30 cellular contexts compared by ENCODE assay signal in genomic region chr1:219900201-219900600, GRCh38. TPM values are rescaled to one million over a fixed set of nuclear protein-coding genes. Genes with fewer than 3 reads are reported as not detected.
A peak's percentile ranks its signal among the peaks of the same experiment; 100 is the strongest.
DNase-seq lines count a peak whose midpoint lies in the region; ATAC-seq and TF ChIP-seq lines count a peak whose summit lies in the region.
"Had no signal": no experiment of that assay in that cellular context is flagged by ENCODE, and none has a peak within 500 bp of the region (broad histone marks: within the 10 kb centered on the region; RNA-seq: fewer than 3 reads in every experiment).

No MANE protein-coding gene starts in this region.

- H3K9me3 ChIP-seq in left ventricle myocardium inferior (replicated peaks): peaks cover 8% of the 10 kb centered on the region
- H3K9me3 ChIP-seq in GM23248 (ENCODE audit: low read depth): no peaks in the 10 kb centered on the region
- H3K9me3 ChIP-seq: prostate gland, tibial artery had no signal

- H3K27me3 ChIP-seq in left ventricle myocardium inferior (ENCODE audit: low read depth) (peaks cover 7% of the 10 kb centered on the region), GM23248 (replicated peaks; ENCODE audit: insufficient read depth) (no peaks in the 10 kb centered on the region)
- H3K27me3 ChIP-seq: dorsolateral prefrontal cortex, tibial artery had no signal

- no peak overlapping the region for H3K9ac ChIP-seq in GM23248

- TF ChIP-seq CTCF in left ventricle myocardium inferior (IDR thresholded peaks at IDR 0.05; ENCODE audit: borderline replicate concordance) (no peak), choroid plexus epithelial cell (conservative IDR thresholded peaks at IDR 0.05; ENCODE audit: low read depth, low read length) (no peak)

- H3K36me3 ChIP-seq in left ventricle myocardium inferior (no peaks in the 10 kb centered on the region), GM23248 (ENCODE audit: low read depth) (no peaks in the 10 kb centered on the region)
- H3K36me3 ChIP-seq: prostate gland, tibial artery had no signal

- H3K4me3 ChIP-seq in left ventricle myocardium inferior: no peak overlapping the region
- H3K4me3 ChIP-seq in choroid plexus epithelial cell (ENCODE audit: low read depth, low read length): no peak overlapping the region
- no peak overlapping the region for H3K4me3 ChIP-seq in GM23248
- H3K4me3 ChIP-seq: dorsolateral prefrontal cortex, prostate gland, tibial artery had no signal

- WGBS in GM23248 (ENCODE audit: low coverage in 1 of 2, low lambda C conversion rate in 2 of 2, missing lambda C conversion rate in 2 of 2), 2 experiments: 5 to 16% methylated on average over 1 of the region's 1 CpG

- H3K27ac ChIP-seq in left ventricle myocardium inferior (replicated peaks): peak overlapping the region; percentile 19
- H3K27ac ChIP-seq in GM23248: no peak overlapping the region
- H3K27ac ChIP-seq: HL-60, prostate gland, tibial artery had no signal

- H4K20me1 ChIP-seq in GM23248 (ENCODE audit: insufficient read depth): no peaks in the 10 kb centered on the region

- ATAC-seq in Right ventricle myocardium superior (ENCODE audit: poor library complexity): no peak
- ATAC-seq in GM21526 (IDR thresholded peaks at IDR 0.05; ENCODE audit: low FRiP score, unreplicated experiment): no peak
- ATAC-seq: activated T-helper 17 cell treated with anti-CD3 and anti-CD28 coated beads, Interleukin-2, amount 50 U/mL, for 72 hours; left cardiac atrium; WTC11 had no signal

- no peaks in the 10 kb centered on the region for H3F3A ChIP-seq in GM23248 (ENCODE audit: insufficient read depth)

- H3K4me1 ChIP-seq in left ventricle myocardium inferior: no peaks in the 10 kb centered on the region
- no peaks in the 10 kb centered on the region for H3K4me1 ChIP-seq in GM23248 (ENCODE audit: insufficient read depth)
- H3K4me1 ChIP-seq: prostate gland, tibial artery had no signal

- H3K9me2 ChIP-seq in GM23248 (ENCODE audit: insufficient read depth): no peaks in the 10 kb centered on the region

- H3K4me2 ChIP-seq in GM23248 (ENCODE audit: unreplicated experiment): no peak overlapping the region

- no peaks in the 10 kb centered on the region for H3K79me2 ChIP-seq in GM23248 (ENCODE audit: insufficient read depth)

- in situ Hi-C loops in GM23248 (cut with MboI): no loop called here

- intact Hi-C loops in left ventricle myocardium inferior (cut with micrococcal nuclease): no loop called here
- intact Hi-C loops in Right ventricle myocardium superior (cut with DNase I): no loop called here

- DNase-seq in left ventricle myocardium inferior (no peak), Right ventricle myocardium superior (no peak), choroid plexus epithelial cell (ENCODE audit: low read depth) (peak; percentile 86), globus pallidus (ENCODE audit: low spot score) (peak; percentile 11), stromal cell of bone marrow (ENCODE audit: low read depth) (peak; percentile 6), GM23248 (no peak), amygdala (lab: John Stamatoyannopoulos, UW) (no peak)
- DNase-seq: activated CD4-positive, alpha-beta T cell treated with anti-CD3 and anti-CD28 coated beads, Interleukin-2, amount 50 U/mL, for 48 hours; activated naive CD4-positive, alpha-beta T cell treated with anti-CD3 and anti-CD28 coated beads, Interleukin-2, amount 50 U/mL, for 16 hours; anterior cingulate cortex; CD4-positive, alpha-beta memory T cell; central memory CD4-positive, alpha-beta T cell; DMS 273 treated with DMSO at 0.1 percent for 48 hours; dorsolateral prefrontal cortex; Karpas-422; left cardiac atrium; mesenchymal stem cell; NCI-H1048; NCI-H1694 treated with DMSO at 0.1 percent for 48 hours; NCI-H524 treated with DMSO at 0.1 percent for 48 hours; SHP77 treated with DMSO at 0.1 percent for 48 hours; T1000; tibial artery had no signal

- no peak overlapping the region for H2AFZ ChIP-seq in GM23248

RNA-seq across cellular contexts. Expression of gene SLC30A10, which starts 28.2 kb away (rescaled TPM):
- total RNA-seq in left ventricle myocardium inferior (0.47 TPM), Right ventricle myocardium superior (0.32 TPM)
- not detected in 2 replicates for total RNA-seq in GM23248 (2014; rRNA removed; shearing (Covaris generic))
- not detected in 2 replicates for polyA plus RNA-seq in GM23248 (2016; fragmentation: Nextera tagmentation; extraction: Ambion mirVana)
- total RNA-seq: A172; activated T-helper 17 cell treated with anti-CD3 and anti-CD28 coated beads, Interleukin-2, amount 50 U/mL, for 72 hours; CD4-positive, alpha-beta memory T cell; fibroblast of villous mesenchyme; left cardiac atrium had no signal
- polyA plus RNA-seq: CD4-positive, alpha-beta memory T cell had no signal

Comparison
In these comparisons a context has a peak if more than half of its experiments do, and no peak if none do; other contexts are left out.
1. DNase-seq: peak in choroid plexus epithelial cell (single experiment), globus pallidus (single experiment) and stromal cell of bone marrow (single experiment); none in left ventricle myocardium inferior (single experiment), Right ventricle myocardium superior (single experiment), GM23248 (single experiment) and amygdala (0 of 56).